19 cellular contexts compared by ENCODE assay signal in the genomic region with DNA sequence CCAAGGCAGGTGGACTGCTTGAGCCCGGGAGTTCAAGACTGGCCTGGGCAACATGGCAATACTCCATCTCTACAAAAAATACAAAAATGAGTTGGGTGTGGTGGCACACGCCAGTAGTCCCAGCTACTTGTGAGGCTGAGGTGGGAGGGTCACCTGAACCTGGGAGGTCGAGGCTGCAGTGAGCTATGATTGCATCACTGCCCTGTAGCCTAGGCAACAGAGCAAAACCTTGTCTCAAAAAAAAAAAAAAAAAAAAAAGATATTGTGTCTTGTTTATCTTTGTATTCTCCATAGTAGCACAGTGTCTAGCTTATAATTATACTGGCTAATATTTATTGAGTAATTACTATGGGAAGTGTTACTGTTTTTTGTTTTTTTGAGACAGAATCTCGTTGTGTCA. TPM values are rescaled to one million over a fixed set of nuclear protein-coding genes. Genes with fewer than 3 reads are reported as not detected.
"Had no signal": no experiment of that assay in that cellular context is flagged by ENCODE, and none has a peak within 500 bp of the region (broad histone marks: within the 10 kb centered on the region; RNA-seq: fewer than 3 reads in every experiment).

No MANE protein-coding gene starts in this region.

- H3K4me1 ChIP-seq: pancreas, right atrium auricular region, stomach, thyroid gland, vagina had no signal

- H3K27me3 ChIP-seq: pancreas, right atrium auricular region, thyroid gland, vagina had no signal

- H3K4me2 ChIP-seq: smooth muscle cell had no signal

- H3K36me3 ChIP-seq: neutrophil, pancreas, right atrium auricular region, stomach, thyroid gland, vagina had no signal

- H3K27ac ChIP-seq: dorsolateral prefrontal cortex, neutrophil, pancreas, right atrium auricular region, stomach, thyroid gland, vagina had no signal

- H3K9me3 ChIP-seq: mucosa of descending colon, neutrophil, pancreas, right atrium auricular region, stomach, thyroid gland, vagina had no signal

- H3K4me3 ChIP-seq: dorsolateral prefrontal cortex, lung, mucosa of descending colon, pancreas, right atrium auricular region, smooth muscle cell, stomach, thyroid gland, vagina had no signal

- DNase-seq: dorsolateral prefrontal cortex; effector CD4-positive, alpha-beta T cell; mucosa of descending colon; naive B cell; pancreas; stimulated activated CD4-positive, alpha-beta T cell treated with anti-CD3 and anti-CD28 coated beads, Interleukin-12 subunit alpha, Interleukin-12 subunit beta, amount 100 ng/mL, for 4 hours; stimulated activated CD4-positive, alpha-beta T cell treated with anti-CD3 and anti-CD28 coated beads, Interleukin-1b, Interleukin-23, amount 100 ng/mL, for 48 hours; stimulated activated CD4-positive, alpha-beta T cell treated with anti-CD3 and anti-CD28 coated beads, Interleukin-4, amount 100 ng/mL, for 1 hour; stimulated activated naive CD4-positive, alpha-beta T cell treated with Interleukin-2 at 50 U/mL for 16 hours; stomach; thyroid gland; trophoblast cell had no signal

RNA-seq across cellular contexts. Expression of a gene that starts 15.8 kb away (rescaled TPM):
- polyA plus RNA-seq: esophagus, liver had no signal

RNA-seq across cellular contexts. Expression of a gene that starts 20.4 kb away (rescaled TPM):
- polyA plus RNA-seq: esophagus, smooth muscle cell had no signal
